1 cellular context compared by ENCODE assay signal in the genomic region with DNA sequence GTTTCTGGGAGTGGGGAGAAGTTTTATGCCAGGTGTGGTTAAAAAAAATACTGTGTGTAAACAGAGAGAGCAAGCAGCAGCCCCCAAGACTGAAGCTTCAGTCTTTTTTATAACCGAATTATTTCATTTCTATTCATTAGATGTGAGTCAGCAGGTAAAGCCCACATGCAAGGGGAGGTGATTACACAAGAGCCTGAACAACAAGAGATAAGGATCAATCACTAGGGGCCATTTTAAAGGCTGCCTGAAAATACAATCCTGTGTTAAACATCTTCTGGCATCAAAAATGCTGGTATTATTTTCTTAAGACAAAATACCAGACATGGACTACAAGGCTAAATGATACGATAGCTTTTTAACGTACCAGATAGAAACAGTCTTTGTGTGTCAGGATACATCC.
TF ChIP-seq lines count a peak whose summit lies in the region.

No MANE protein-coding gene starts in this region.

TF ChIP-seq in endothelial cell of umbilical vein, 7 proteins besides CTCF, POLR2A, EP300 and RAD21 (continued from another document):
- no peak for TF ChIP-seq POLR2AphosphoS5 (IDR thresholded peaks at IDR 0.05; ENCODE audit: insufficient read depth, low read depth, low read length)
